Comparison of ENCODE assay signal across 14 cellular contexts in the genomic region with DNA sequence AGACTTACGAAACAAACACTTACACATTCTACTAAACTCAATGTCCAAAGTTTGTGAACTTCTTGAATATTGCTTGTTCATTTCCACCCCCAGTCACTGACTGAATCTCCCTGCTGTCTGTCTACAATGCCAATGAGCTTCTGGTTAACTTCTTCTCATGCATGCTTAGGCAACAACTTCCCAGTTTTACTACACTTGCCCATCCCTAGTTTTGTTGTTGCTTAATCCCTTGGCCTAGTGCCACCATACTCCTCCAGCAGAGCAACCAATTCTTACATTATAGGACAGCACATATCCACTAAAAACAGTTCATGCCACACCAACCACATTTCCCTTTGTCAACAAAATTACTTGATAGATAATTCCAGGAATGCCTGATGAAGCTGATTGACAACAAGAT. TPM values are rescaled to one million over a fixed set of nuclear protein-coding genes. Genes with fewer than 3 reads are reported as not detected.
DNase-seq lines count a peak whose midpoint lies in the region; ATAC-seq and FAIRE-seq lines count a peak whose summit lies in the region.
"Had no signal": no experiment of that assay in that cellular context is flagged by ENCODE, and none has a peak within 500 bp of the region (broad histone marks: within the 10 kb centered on the region; RNA-seq: fewer than 3 reads in every experiment).

No MANE protein-coding gene starts in this region.

- H3K36me3 Mint-ChIP-seq in CD4-positive, alpha-beta memory T cell, result no peaks in the 10 kb centered on the region

- no peak for FAIRE-seq in HTR-8/SVneo (lab: Jason Lieb, UNC)
- FAIRE-seq: colon had no signal

- H3K4me3 ChIP-seq in CD4-positive, alpha-beta memory T cell (ENCODE audit: low read length in 2 of 2), result no peak overlapping the region
- H3K4me3 ChIP-seq: SJSA1 had no signal

- H3K36me3 ChIP-seq in CD4-positive, alpha-beta memory T cell (ENCODE audit: insufficient read depth, low read length), result no peaks in the 10 kb centered on the region
- H3K36me3 ChIP-seq: SJSA1 had no signal

- H3K9me3 Mint-ChIP-seq in CD4-positive, alpha-beta memory T cell, result peaks cover 0 to 5% (median 3%) of the 10 kb centered on the region in 8 donors

- no peak overlapping the region for H3K27ac ChIP-seq in CD4-positive, alpha-beta memory T cell (ENCODE audit: low read depth, low read length)
- H3K27ac ChIP-seq: SJSA1 had no signal

- H3K27me3 Mint-ChIP-seq in CD4-positive, alpha-beta memory T cell, result no peaks in the 10 kb centered on the region

- ATAC-seq in sciatic nerve, result peak; percentile 75

- POLR2A ChIA-PET in CD4-positive, alpha-beta memory T cell (lab: Charles Lee; ENCODE audit: partially characterized antibody), result interaction anchor here (1.7 kb wide), 1 partner anchor 13 kb away, joined by 7 read pairs; no protein-coding TSS in a partner anchor

- H3K27ac Mint-ChIP-seq in CD4-positive, alpha-beta memory T cell, result no peak overlapping the region

- DNase-seq in HuH-7.5 (ENCODE audit: low spot score) (peak; percentile 30), SKM-1 (lab: John Stamatoyannopoulos, UW; ENCODE audit: unreplicated experiment) (peak; percentile 93), globus pallidus (ENCODE audit: low spot score) (peak; percentile 58), sciatic nerve (ENCODE audit: low spot score) (no peak), HTR-8/SVneo (ENCODE audit: insufficient read length, low spot score) (no peak), D341Med (ENCODE audit: low spot score) (no peak), NCI-H2107 (lab: John Stamatoyannopoulos, UW) (no peak)
- DNase-seq in CD4-positive, alpha-beta memory T cell, result no peak
- DNase-seq: activated CD4-positive, alpha-beta T cell treated with anti-CD3 and anti-CD28 coated beads for 1 hour; activated effector memory CD4-positive, alpha-beta T cell treated with anti-CD3 and anti-CD28 coated beads, Interleukin-2, amount 50 U/mL, for 16 hours; Karpas-422; stimulated activated CD4-positive, alpha-beta T cell treated with anti-CD3 and anti-CD28 coated beads, Interleukin-12 subunit alpha, Interleukin-12 subunit beta, amount 100 ng/mL, for 4 hours had no signal

- no peaks in the 10 kb centered on the region for H3K9me3 ChIP-seq in CD4-positive, alpha-beta memory T cell (ENCODE audit: control insufficient read depth in 1 of 2, low read length in 2 of 2)
- H3K9me3 ChIP-seq: SJSA1 had no signal

- no peaks in the 10 kb centered on the region for H3K27me3 ChIP-seq in CD4-positive, alpha-beta memory T cell (ENCODE audit: insufficient read depth, low read length)
- H3K27me3 ChIP-seq: SJSA1 had no signal

- intact Hi-C loops in sciatic nerve (cut with DNase I), result no loop called here
- intact Hi-C loops in CD4-positive, alpha-beta memory T cell (cut with micrococcal nuclease), result no loop called here

- H3K4me3 Mint-ChIP-seq in CD4-positive, alpha-beta memory T cell, result no peak overlapping the region

- peaks cover 0 to 8% (median 2%) of the 10 kb centered on the region in 4 donors for H3K4me1 Mint-ChIP-seq in CD4-positive, alpha-beta memory T cell

- CTCF ChIA-PET in CD4-positive, alpha-beta memory T cell (lab: Charles Lee; ENCODE audit: partially characterized antibody), result interaction anchor here (1.0 to 2.7 kb wide), 2 partner anchors 10 to 56 kb away, joined by 6 to 14 read pairs; no protein-coding TSS in a partner anchor

- H3K4me1 ChIP-seq in CD4-positive, alpha-beta memory T cell (ENCODE audit: insufficient read depth, low read length), result peaks cover 6% of the 10 kb centered on the region
- H3K4me1 ChIP-seq: SJSA1 had no signal

RNA-seq across cellular contexts. Expression of a gene that starts 40.9 kb away (rescaled TPM):
- total RNA-seq in sciatic nerve, result 3.7 TPM
- total RNA-seq in CD4-positive, alpha-beta memory T cell, result 10 to 100 TPM; 16.3 to 18.4 TPM
- polyA plus RNA-seq in CD4-positive, alpha-beta memory T cell, result 10 to 100 TPM; 39.7 to 64.7 TPM
- total RNA-seq: SJSA1 had no signal

RNA-seq across cellular contexts. Expression of a gene that starts 57.8 kb away (rescaled TPM):
- total RNA-seq in sciatic nerve, result 3.6 TPM
- 1 to 10 TPM; 6.8 to 6.9 TPM for total RNA-seq in CD4-positive, alpha-beta memory T cell
- 1 to 10 TPM in 1 of 2 donors, under 1 TPM in 1; 0.59 to 5.5 TPM for polyA plus RNA-seq in CD4-positive, alpha-beta memory T cell
- total RNA-seq: SJSA1 had no signal

Comparison
In these comparisons a context has a peak if more than half of its experiments do, and no peak if none do; other contexts are left out.
1. DNase-seq: peak in HuH-7.5 (single experiment), SKM-1 (single experiment) and globus pallidus (single experiment); none in sciatic nerve (single experiment), CD4-positive, alpha-beta memory T cell (0 of 5), HTR-8/SVneo (single experiment), D341Med (single experiment) and NCI-H2107 (single experiment).